In the genomic region with DNA sequence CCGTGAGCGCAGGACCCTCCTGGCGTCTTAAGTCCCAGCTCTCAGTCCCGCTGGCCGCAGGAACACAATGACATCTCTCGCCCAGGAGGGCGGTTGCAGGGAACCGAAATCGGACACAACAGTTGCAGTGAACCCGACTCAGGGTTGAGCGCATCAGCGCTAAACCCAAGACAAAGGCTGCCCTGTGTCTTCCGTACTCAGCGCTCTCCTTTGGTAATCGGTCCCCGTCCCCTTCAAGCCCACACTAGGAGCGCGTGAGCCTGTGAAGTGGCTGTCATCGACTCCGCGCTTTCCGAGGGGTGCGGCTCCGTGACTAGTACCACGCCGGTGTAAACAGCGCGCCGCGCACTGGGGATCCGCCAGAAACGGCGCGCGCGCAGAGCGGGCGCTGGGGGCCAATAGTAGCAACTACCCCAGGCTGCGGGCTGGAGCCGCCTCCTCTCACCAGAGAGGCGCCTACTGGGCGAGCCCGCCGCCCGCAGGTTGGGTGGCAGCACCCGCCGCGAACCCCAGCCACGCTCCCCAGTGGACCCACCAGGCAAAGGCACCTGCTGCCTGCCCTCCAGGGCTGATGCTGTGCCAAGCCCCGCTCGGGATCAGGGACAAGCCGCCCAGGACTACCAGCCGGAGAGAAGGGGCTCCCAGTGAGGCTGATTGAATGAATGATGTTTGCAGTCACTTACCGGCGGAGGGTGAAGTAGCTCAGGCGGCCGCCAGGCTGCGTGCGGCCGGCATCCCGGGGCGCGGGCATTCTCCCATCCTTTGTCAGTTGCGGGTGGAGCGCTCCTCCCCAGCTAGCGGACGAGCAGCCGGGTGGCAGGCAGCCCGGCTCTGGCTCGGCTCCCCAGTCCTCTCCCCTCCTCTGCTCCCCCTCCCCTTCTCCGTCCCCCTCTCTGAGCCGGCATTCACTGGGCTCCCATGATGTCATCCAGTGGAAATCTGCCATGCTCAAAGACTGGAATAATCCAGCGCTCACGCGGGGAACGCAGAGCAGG, we compare ENCODE assay signal across 8 cellular contexts.
DNase-seq lines count a peak whose midpoint lies in the region; ATAC-seq and TF ChIP-seq lines count a peak whose summit lies in the region.

No MANE protein-coding gene starts in this region.

- H3K4ac ChIP-seq in mesenchymal stem cell (ENCODE audit: low read depth in 1 of 2, low read length in 2 of 2), result no peak overlapping the region

- H3K4me1 ChIP-seq in mesenchymal stem cell (ENCODE audit: control insufficient read depth, insufficient read depth, low read depth, low read length) (peaks cover 6% of the 10 kb centered on the region), tibial nerve (peaks cover 0 to 19% (median 0%) of the 10 kb centered on the region in 4 donors), HAP-1 (no peaks in the 10 kb centered on the region)

- DNase-seq in activated T-cell treated with anti-CD3 and anti-CD28 coated beads, Interleukin-2, amount 50 U/mL, for 72 hours, result peak in 1 of 2 donors; percentile 3
- DNase-seq in activated T-cell treated with anti-CD3 and anti-CD28 coated beads for 4 hours (no peak), caudate nucleus (lab: John Stamatoyannopoulos, UW) (peak; percentile 31 to 97 (median 91)), mesenchymal stem cell (peak; percentile 3), tibial nerve (ENCODE audit: low spot score in 2 of 2) (peak in 1 of 2 donors; percentile 21), epidermal melanocyte (ENCODE audit: insufficient read length, low spot score) (no peak), HAP-1 (ENCODE audit: low spot score in 2 of 2) (no peak)

- H4K91ac ChIP-seq in mesenchymal stem cell (ENCODE audit: low read length), result no peak overlapping the region

- H3K27me3 ChIP-seq in mesenchymal stem cell (ENCODE audit: control insufficient read depth in 1 of 2, insufficient read depth in 1 of 2, low read length in 2 of 2), result peaks cover 0 to 36% of the 10 kb centered on the region in 2 experiments
- H3K27me3 ChIP-seq in tibial nerve, result peaks cover 0 to 14% of the 10 kb centered on the region in 2 donors
- H3K27me3 ChIP-seq in HAP-1 (ENCODE audit: low read depth), result no peaks in the 10 kb centered on the region

- peak in 1 of 2 donors; percentile 48 for TF ChIP-seq POLR2A in tibial nerve (IDR thresholded peaks at IDR 0.05)

- no peaks in the 10 kb centered on the region for H3K79me1 ChIP-seq in mesenchymal stem cell (replicated peaks; ENCODE audit: low read length, poor library complexity, severe bottlenecking)

- WGBS in mesenchymal stem cell, result 3% methylated on average over 72 of the region's 76 CpGs
- WGBS in tibial nerve, 2 donors, result 1 to 2% methylated on average over 22 to 44 of the region's 76 CpGs

- H2BK5ac ChIP-seq in mesenchymal stem cell (ENCODE audit: low read depth, low read length, poor library complexity, severe bottlenecking), result no peak overlapping the region

- no peak overlapping the region for H2AFZ ChIP-seq in mesenchymal stem cell (ENCODE audit: low read depth, low read length)

- H3K27me3 Mint-ChIP-seq in activated T-cell treated with anti-CD3 and anti-CD28 coated beads, Interleukin-2, amount 50 U/mL, for 72 hours (ENCODE audit: low read depth), result peaks cover 19% of the 10 kb centered on the region

- H3K18ac ChIP-seq in mesenchymal stem cell (ENCODE audit: low read depth in 1 of 2, low read length in 2 of 2), result no peak overlapping the region

- no peak overlapping the region for H2BK15ac ChIP-seq in mesenchymal stem cell (ENCODE audit: low read depth, poor library complexity, severe bottlenecking)

- peak overlapping the region; percentile 67 to 72 for H3K4me3 ChIP-seq in mesenchymal stem cell (ENCODE audit: insufficient read depth in 1 of 2, low read depth in 1 of 2, low read length in 2 of 2)
- H3K4me3 ChIP-seq in tibial nerve, result peak overlapping the region; percentile 33 to 61 (median 43)
- H3K4me3 ChIP-seq in HAP-1, result no peak overlapping the region

- H2AK5ac ChIP-seq in mesenchymal stem cell (ENCODE audit: low read length, severe bottlenecking), result no peak overlapping the region

- H3K4me2 ChIP-seq in mesenchymal stem cell (ENCODE audit: low read length, poor library complexity, severe bottlenecking), result peak overlapping the region; percentile 79

- no peaks in the 10 kb centered on the region for H3K9me3 Mint-ChIP-seq in activated T-cell treated with anti-CD3 and anti-CD28 coated beads, Interleukin-2, amount 50 U/mL, for 72 hours

- in situ Hi-C loops in HAP-1 (cut with MboI; ENCODE audit: low sequenced_read_pairs), result no loop called here

- H3K36me3 Mint-ChIP-seq in activated T-cell treated with anti-CD3 and anti-CD28 coated beads, Interleukin-2, amount 50 U/mL, for 72 hours (ENCODE audit: insufficient read depth in 2 of 2), result no peaks in the 10 kb centered on the region

- peak in 2 of 5 experiments; percentile 36 to 45 for TF ChIP-seq CTCF in tibial nerve (IDR thresholded peaks at IDR 0.05)

- H3K9me3 ChIP-seq in mesenchymal stem cell (ENCODE audit: control insufficient read depth, low read length) (no peaks in the 10 kb centered on the region), tibial nerve (no peaks in the 10 kb centered on the region), HAP-1 (no peaks in the 10 kb centered on the region)

- H3K27ac ChIP-seq in caudate nucleus (ENCODE audit: low read depth, low read length), result peak overlapping the region; percentile 95
- H3K27ac ChIP-seq in mesenchymal stem cell (ENCODE audit: low read length, poor library complexity, severe bottlenecking), result no peak overlapping the region
- H3K27ac ChIP-seq in tibial nerve, result peak overlapping the region; percentile 55 to 91 (median 70)

- H3K4me3 Mint-ChIP-seq in activated T-cell treated with anti-CD3 and anti-CD28 coated beads, Interleukin-2, amount 50 U/mL, for 72 hours, result peak overlapping the region in 1 of 2 donors; percentile 34

- no peak overlapping the region for H4K8ac ChIP-seq in mesenchymal stem cell (ENCODE audit: low read length)

- no peak overlapping the region for H3K23ac ChIP-seq in mesenchymal stem cell (ENCODE audit: low read length in 2 of 2)

- H3K9ac ChIP-seq in mesenchymal stem cell (ENCODE audit: low read length), result peak overlapping the region; percentile 11

- no peak overlapping the region for H2BK12ac ChIP-seq in mesenchymal stem cell (ENCODE audit: low read length in 2 of 2)

- no peak overlapping the region for H2BK120ac ChIP-seq in mesenchymal stem cell (ENCODE audit: low read depth, low read length)

- peak in 1 of 2 donors; percentile 82 for TF ChIP-seq EP300 in tibial nerve (IDR thresholded peaks at IDR 0.05)

- H3K27ac Mint-ChIP-seq in activated T-cell treated with anti-CD3 and anti-CD28 coated beads, Interleukin-2, amount 50 U/mL, for 72 hours, result no peak overlapping the region

- H3K36me3 ChIP-seq in mesenchymal stem cell (ENCODE audit: control insufficient read depth in 1 of 2, insufficient read depth in 2 of 2, low read depth in 1 of 2, low read length in 2 of 2) (no peaks in the 10 kb centered on the region), tibial nerve (no peaks in the 10 kb centered on the region), HAP-1 (replicated peaks) (no peaks in the 10 kb centered on the region)

- H3K14ac ChIP-seq in mesenchymal stem cell (ENCODE audit: low read length in 2 of 2), result no peak overlapping the region

- ATAC-seq in activated T-cell treated with anti-CD3 and anti-CD28 coated beads, Interleukin-2, amount 50 U/mL, for 72 hours (replicated peaks in 1 of 2), result peak; percentile 32 to 62
- no peak for ATAC-seq in HG02623 (IDR thresholded peaks at IDR 0.05; ENCODE audit: unreplicated experiment)

- H3K4me1 Mint-ChIP-seq in activated T-cell treated with anti-CD3 and anti-CD28 coated beads, Interleukin-2, amount 50 U/mL, for 72 hours (ENCODE audit: low read depth), result no peaks in the 10 kb centered on the region

Comparison
In these comparisons a context has a peak if more than half of its experiments do, and no peak if none do; other contexts are left out.
1. DNase-seq: peak in caudate nucleus (61 of 61) and mesenchymal stem cell (single experiment); none in activated T-cell treated with anti-CD3 and anti-CD28 coated beads for 4 hours (single experiment), epidermal melanocyte (single experiment) and HAP-1 (0 of 2).